18 cellular contexts compared by ENCODE assay signal in genomic region chr1:229022595-229023350, GRCh38.
DNase-seq lines count a peak whose midpoint lies in the region; ATAC-seq and TF ChIP-seq lines count a peak whose summit lies in the region.
"Had no signal": no experiment of that assay in that cellular context is flagged by ENCODE, and none has a peak within 500 bp of the region (broad histone marks: within the 10 kb centered on the region; RNA-seq: fewer than 3 reads in every experiment).

No MANE protein-coding gene starts in this region.

- no peak for TF ChIP-seq CTCF in Loucy (conservative IDR thresholded peaks at IDR 0.05; ENCODE audit: low read length)

- DNase-seq in SK-MEL-5 (ENCODE audit: low read depth, low spot score) = peak; percentile 66
- peak; percentile 64 for DNase-seq in left ventricle myocardium superior
- DNase-seq in putamen (ENCODE audit: low spot score) = peak; percentile 89
- DNase-seq in NCI-H1105 (lab: John Stamatoyannopoulos, UW) = no peak
- no peak for DNase-seq in T-cell
- DNase-seq in activated naive CD4-positive, alpha-beta T cell treated with anti-CD3 and anti-CD28 coated beads, Interleukin-2, amount 50 U/mL, for 16 hours = no peak
- DNase-seq: activated naive CD8-positive, alpha-beta T cell treated with anti-CD3 and anti-CD28 coated beads, Interleukin-2, amount 10 ng/mL, durations not matched to agents 7 days and 5 days; CD4-positive, alpha-beta memory T cell; heart right ventricle; NCI-H2029 treated with DMSO at 0.1 percent for 48 hours; stomach; T-helper 1 cell had no signal

- H4K20me1 ChIP-seq in Loucy (ENCODE audit: insufficient read depth, low read length, poor library complexity, severe bottlenecking) = no peaks in the 10 kb centered on the region

- H3K27ac Mint-ChIP-seq in T-cell = no peak overlapping the region
- H3K27ac Mint-ChIP-seq: activated naive CD8-positive, alpha-beta T cell treated with anti-CD3 and anti-CD28 coated beads, Interleukin-2, amount 10 ng/mL, durations not matched to agents 7 days and 5 days; CD4-positive, alpha-beta memory T cell; natural killer cell treated with Interleukin-12 subunit alpha and Interleukin-12 subunit beta and Interleukin-15 and Interleukin-18, amount 100 ng/mL, for 72 hours had no signal

- no peaks in the 10 kb centered on the region for H3K9me3 Mint-ChIP-seq in T-cell
- H3K9me3 Mint-ChIP-seq: activated naive CD8-positive, alpha-beta T cell treated with anti-CD3 and anti-CD28 coated beads, Interleukin-2, amount 10 ng/mL, durations not matched to agents 7 days and 5 days; natural killer cell treated with Interleukin-12 subunit alpha and Interleukin-12 subunit beta and Interleukin-15 and Interleukin-18, amount 100 ng/mL, for 72 hours had no signal

- H3K9me3 ChIP-seq in Loucy (ENCODE audit: insufficient read depth, low read depth, low read length) = no peaks in the 10 kb centered on the region
- H3K9me3 ChIP-seq: left lung, stomach had no signal

- peak overlapping the region; percentile 30; the same call in 1 of the 2 replicates for H2AFZ ChIP-seq in Loucy (ENCODE audit: low read length)

- intact Hi-C loops in left ventricle myocardium superior (cut with micrococcal nuclease) = no loop called here

- ATAC-seq in left ventricle myocardium superior (peak; percentile 60), T-cell (replicated peaks in 1 of 4) (no peak), HG03045 (IDR thresholded peaks at IDR 0.05; ENCODE audit: unreplicated experiment) (no peak)
- ATAC-seq: activated CD4-positive, CD25-positive, alpha-beta regulatory T cell treated with anti-CD3 and anti-CD28 coated beads, Interleukin-2, amount 50 U/mL, for 24 hours; K562; natural killer cell treated with Interleukin-12 subunit alpha and Interleukin-12 subunit beta and Interleukin-15 and Interleukin-18, amount 100 ng/mL, for 72 hours had no signal

- H3K4me1 Mint-ChIP-seq in T-cell = peaks cover 9 to 13% (median 11%) of the 10 kb centered on the region in 3 donors

- peaks cover 46% of the 10 kb centered on the region for H3K4me1 ChIP-seq in Loucy (ENCODE audit: insufficient read depth, low read length, poor library complexity, severe bottlenecking)

- no peak overlapping the region for H3K4me3 ChIP-seq in Loucy (ENCODE audit: low read length, poor library complexity, severe bottlenecking)
- H3K4me3 ChIP-seq: heart right ventricle, K562, left lung, stomach had no signal

- no peaks in the 10 kb centered on the region for H3K9me2 ChIP-seq in Loucy (replicated peaks; ENCODE audit: low read depth, low read length)

- H3K4me3 Mint-ChIP-seq in T-cell = no peak overlapping the region
- H3K4me3 Mint-ChIP-seq: activated naive CD8-positive, alpha-beta T cell treated with anti-CD3 and anti-CD28 coated beads, Interleukin-2, amount 10 ng/mL, durations not matched to agents 7 days and 5 days; CD4-positive, alpha-beta memory T cell; natural killer cell treated with Interleukin-12 subunit alpha and Interleukin-12 subunit beta and Interleukin-15 and Interleukin-18, amount 100 ng/mL, for 72 hours had no signal

- no peak overlapping the region for H3K9ac ChIP-seq in Loucy (ENCODE audit: low read depth, low read length, poor library complexity, severe bottlenecking)

- no peaks in the 10 kb centered on the region for H3K36me3 ChIP-seq in Loucy (ENCODE audit: insufficient read depth, low read length)
- H3K36me3 ChIP-seq: heart right ventricle, left lung, stomach had no signal

- H3K79me2 ChIP-seq in Loucy (ENCODE audit: insufficient read depth, low read length) = no peaks in the 10 kb centered on the region

- no peaks in the 10 kb centered on the region for H3K27me3 ChIP-seq in Loucy (ENCODE audit: insufficient read depth, low read length, poor library complexity, severe bottlenecking)
- H3K27me3 ChIP-seq: left lung, stomach had no signal

- no peaks in the 10 kb centered on the region for H3K27me3 Mint-ChIP-seq in T-cell
- H3K27me3 Mint-ChIP-seq: CD4-positive, alpha-beta memory T cell had no signal

- POLR2A ChIA-PET in T-cell (lab: Charles Lee) = no interaction called here

- CTCF ChIA-PET in T-cell (lab: Charles Lee) = no interaction called here

- H3F3A ChIP-seq in Loucy (ENCODE audit: low read depth) = peaks cover 6% of the 10 kb centered on the region; the same call in 1 of the 2 replicates

- peak overlapping the region; percentile 23 for H3K4me2 ChIP-seq in Loucy (ENCODE audit: low read depth, low read length, poor library complexity, severe bottlenecking)

- H3K36me3 Mint-ChIP-seq in T-cell = no peaks in the 10 kb centered on the region
- H3K36me3 Mint-ChIP-seq: activated naive CD8-positive, alpha-beta T cell treated with anti-CD3 and anti-CD28 coated beads, Interleukin-2, amount 10 ng/mL, durations not matched to agents 7 days and 5 days; CD4-positive, alpha-beta memory T cell; natural killer cell treated with Interleukin-12 subunit alpha and Interleukin-12 subunit beta and Interleukin-15 and Interleukin-18, amount 100 ng/mL, for 72 hours had no signal

- in situ Hi-C loops in SK-MEL-5 (cut with HindIII; ENCODE audit: low pct_unique_long_range_greater_than_20kb, low sequenced_read_pairs) = no loop called here

Comparison
In these comparisons a context has a peak if more than half of its experiments do, and no peak if none do; other contexts are left out.
1. DNase-seq: peak in SK-MEL-5 (single experiment), left ventricle myocardium superior (single experiment) and putamen (single experiment); none in NCI-H1105 (single experiment), T-cell (0 of 34) and activated naive CD4-positive, alpha-beta T cell treated with anti-CD3 and anti-CD28 coated beads, Interleukin-2, amount 50 U/mL, for 16 hours (single experiment).